ENCODE assay signal across 8 cellular contexts in genomic region chr4:75630174-75630931, GRCh38.
DNase-seq lines count a peak whose midpoint lies in the region; ATAC-seq and TF ChIP-seq lines count a peak whose summit lies in the region.

TSS of gene CDKL2 (minus strand) at chr4:75630528. CDS start at chr4:75625988, 4,540 bp downstream.

- H3K4me3 ChIP-seq in GM08714 (ENCODE audit: low read length) (peak within 1 kb of the TSS; percentile 70; the same call in 1 of the 2 replicates), choroid plexus epithelial cell (ENCODE audit: low read depth, low read length) (peak within 1 kb of the TSS; percentile 80)

- DNase-seq in NCI-H2029 (lab: John Stamatoyannopoulos, UW) (peak; percentile 88), choroid plexus epithelial cell (ENCODE audit: low read depth) (peak; percentile 64), kidney tubule cell (ENCODE audit: low spot score) (peak; percentile 94), NCI-H1048 (lab: John Stamatoyannopoulos, UW) (no peak)
- DNase-seq in activated CD4-positive, alpha-beta T cell treated with anti-CD3 and anti-CD28 coated beads for 4 hours: peak; percentile 91 to 92
- peak; percentile 78 to 87 for DNase-seq in stimulated activated CD4-positive, alpha-beta T cell treated with anti-CD3 and anti-CD28 coated beads, Interleukin-15, amount 100 ng/mL, for 48 hours (ENCODE audit: low read depth in 2 of 2)

- no peak for TF ChIP-seq CTCF in choroid plexus epithelial cell (conservative IDR thresholded peaks at IDR 0.05; ENCODE audit: low read depth, low read length)

- ATAC-seq in HG02571 (IDR thresholded peaks at IDR 0.05; ENCODE audit: unreplicated experiment): peak; percentile 100
